Comparison of ENCODE assay signal across 1 cellular context in the genomic region with DNA sequence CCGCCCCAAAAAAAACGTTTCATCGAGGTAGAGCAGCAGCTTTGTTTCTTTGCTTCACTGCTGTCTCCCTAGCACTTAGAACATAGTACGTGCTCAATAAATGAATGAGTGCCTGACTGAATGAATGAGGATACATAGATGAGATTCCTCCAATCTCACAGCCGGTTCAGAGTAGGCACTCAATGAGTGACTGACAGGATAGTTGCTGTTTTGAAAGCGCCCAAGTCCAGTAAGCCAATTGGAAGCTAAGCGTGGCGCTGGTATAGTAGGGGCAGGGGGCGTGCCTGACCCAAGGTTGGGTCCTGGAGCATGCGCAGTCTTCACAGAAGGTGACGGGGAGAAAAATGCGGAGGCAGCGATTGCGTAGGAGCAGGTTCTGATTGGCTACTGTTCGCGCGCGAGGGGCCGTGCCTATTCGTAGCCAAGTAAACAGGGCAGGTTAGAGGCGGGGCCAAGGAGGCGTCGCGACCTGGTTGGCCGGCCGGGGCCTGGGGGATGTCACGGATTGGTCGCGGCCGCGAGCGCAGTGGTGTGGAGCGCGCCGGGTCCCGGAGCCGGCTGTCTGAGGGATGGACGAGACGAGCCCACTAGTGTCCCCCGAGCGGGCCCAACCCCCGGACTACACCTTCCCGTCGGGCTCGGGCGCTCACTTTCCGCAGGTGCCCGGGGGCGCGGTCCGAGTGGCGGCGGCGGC.
TF ChIP-seq lines count a peak whose summit lies in the region.

A gene (plus strand): TSS at position 498 of the 694 bp plus-strand sequence. CDS start 72 bp downstream, at position 570.

TF ChIP-seq in HepG2, 621 proteins besides CTCF, POLR2A, EP300 and RAD21 (continued from another document and continues in another):
- TF ChIP-seq, protein P1, sequence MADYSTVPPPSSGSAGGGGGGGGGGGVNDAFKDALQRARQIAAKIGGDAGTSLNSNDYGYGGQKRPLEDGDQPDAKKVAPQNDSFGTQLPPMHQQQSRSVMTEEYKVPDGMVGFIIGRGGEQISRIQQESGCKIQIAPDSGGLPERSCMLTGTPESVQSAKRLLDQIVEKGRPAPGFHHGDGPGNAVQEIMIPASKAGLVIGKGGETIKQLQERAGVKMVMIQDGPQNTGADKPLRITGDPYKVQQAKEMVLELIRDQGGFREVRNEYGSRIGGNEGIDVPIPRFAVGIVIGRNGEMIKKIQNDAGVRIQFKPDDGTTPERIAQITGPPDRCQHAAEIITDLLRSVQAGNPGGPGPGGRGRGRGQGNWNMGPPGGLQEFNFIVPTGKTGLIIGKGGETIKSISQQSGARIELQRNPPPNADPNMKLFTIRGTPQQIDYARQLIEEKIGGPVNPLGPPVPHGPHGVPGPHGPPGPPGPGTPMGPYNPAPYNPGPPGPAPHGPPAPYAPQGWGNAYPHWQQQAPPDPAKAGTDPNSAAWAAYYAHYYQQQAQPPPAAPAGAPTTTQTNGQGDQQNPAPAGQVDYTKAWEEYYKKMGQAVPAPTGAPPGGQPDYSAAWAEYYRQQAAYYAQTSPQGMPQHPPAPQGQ (CRISPR knock-in tag; IDR thresholded peaks at IDR 0.05; ENCODE audit: borderline replicate concordance) = no peak
- TF ChIP-seq ZSCAN9 (CRISPR knock-in tag; IDR thresholded peaks at IDR 0.05; ENCODE audit: borderline replicate concordance) (peak; percentile 32; the same call in 1 of the 2 replicates), ZNF713 (CRISPR knock-in tag; IDR thresholded peaks at IDR 0.05) (no peak), RFX5 (IDR thresholded peaks at IDR 0.05; ENCODE audit: low read depth, low read length) (peak; percentile 89), FOXP1 (IDR thresholded peaks at IDR 0.05) (peak; percentile 65; the same call in 1 of the 2 replicates), FOXP1 (CRISPR knock-in tag; IDR thresholded peaks at IDR 0.05) (0 out of 2 replicates have a peak, but pooled peaks have one; percentile 33), ZNF367 (CRISPR knock-in tag; IDR thresholded peaks at IDR 0.05; ENCODE audit: borderline replicate concordance) (no peak), RFXANK (CRISPR knock-in tag; IDR thresholded peaks at IDR 0.05) (peak; percentile 87; the same call in 1 of the 2 replicates), JDP2 (CRISPR knock-in tag; IDR thresholded peaks at IDR 0.05; ENCODE audit: borderline replicate concordance) (no peak), SP4 (CRISPR knock-in tag; IDR thresholded peaks at IDR 0.05) (peak; percentile 80), NFYC (CRISPR knock-in tag; IDR thresholded peaks at IDR 0.05) (peak; percentile 92), ZBTB8A (CRISPR knock-in tag; IDR thresholded peaks at IDR 0.05; ENCODE audit: borderline replicate concordance, low read depth) (no peak), ZNF224 (CRISPR knock-in tag; IDR thresholded peaks at IDR 0.05) (no peak), ZNF557 (CRISPR knock-in tag; IDR thresholded peaks at IDR 0.05) (no peak), CCDC6 (CRISPR knock-in tag; IDR thresholded peaks at IDR 0.05) (no peak), FOXK1 (CRISPR knock-in tag; IDR thresholded peaks at IDR 0.05; ENCODE audit: borderline replicate concordance, low read depth) (peak; percentile 96), ZNF614 (CRISPR knock-in tag; IDR thresholded peaks at IDR 0.05; ENCODE audit: borderline replicate concordance) (peak; percentile 66; the same call in 1 of the 2 replicates), ZNF34 (CRISPR knock-in tag; IDR thresholded peaks at IDR 0.05; ENCODE audit: borderline replicate concordance) (no peak), ZFP37 (CRISPR knock-in tag; IDR thresholded peaks at IDR 0.05; ENCODE audit: borderline replicate concordance) (no peak), TBP (CRISPR knock-in tag; IDR thresholded peaks at IDR 0.05) (no peak), KAT8 (CRISPR knock-in tag; IDR thresholded peaks at IDR 0.05) (peak; percentile 75; the same call in 1 of the 2 replicates), CBX5 (CRISPR knock-in tag; IDR thresholded peaks at IDR 0.05; ENCODE audit: borderline replicate concordance) (no peak; the same call in 1 of the 2 replicates), CHD4 (IDR thresholded peaks at IDR 0.05; ENCODE audit: borderline replicate concordance, low read length) (peak; percentile 46; the same call in 1 of the 2 replicates), DNMT3B (CRISPR knock-in tag; conservative IDR thresholded peaks at IDR 0.05) (peak; percentile 51; the same call in 1 of the 2 replicates), ARHGAP35 (CRISPR knock-in tag; IDR thresholded peaks at IDR 0.05; ENCODE audit: borderline replicate concordance) (no peak), ZFP36 (IDR thresholded peaks at IDR 0.05; ENCODE audit: borderline replicate concordance, low read depth, low read length, partially characterized antibody) (no peak), HHEX (CRISPR knock-in tag; IDR thresholded peaks at IDR 0.05) (no peak; the same call in 1 of the 2 replicates), ZNF772 (CRISPR knock-in tag; IDR thresholded peaks at IDR 0.05) (peak; percentile 12; the same call in 1 of the 2 replicates), ATF1 (CRISPR knock-in tag; IDR thresholded peaks at IDR 0.05) (peak; percentile 45; the same call in 1 of the 2 replicates), KDM3A (CRISPR knock-in tag; IDR thresholded peaks at IDR 0.05; ENCODE audit: low read depth) (0 out of 2 replicates have a peak, but pooled peaks have one; percentile 35), ZMYM3 (CRISPR knock-in tag; IDR thresholded peaks at IDR 0.05) (peak; percentile 98), MED8 (CRISPR knock-in tag; IDR thresholded peaks at IDR 0.05; ENCODE audit: insufficient replicate concordance) (no peak), ELF1 (CRISPR knock-in tag; IDR thresholded peaks at IDR 0.05) (peak; percentile 58), ZNF703 (CRISPR knock-in tag; IDR thresholded peaks at IDR 0.05; ENCODE audit: borderline replicate concordance) (no peak), BORCS8-MEF2B (CRISPR knock-in tag; IDR thresholded peaks at IDR 0.05) (peak; percentile 15; the same call in 1 of the 2 replicates), SRY (CRISPR knock-in tag; IDR thresholded peaks at IDR 0.05) (peak; percentile 15; the same call in 1 of the 2 replicates), HOXA9 (CRISPR knock-in tag; IDR thresholded peaks at IDR 0.05; ENCODE audit: borderline replicate concordance) (no peak)
- TF ChIP-seq, protein P2, sequence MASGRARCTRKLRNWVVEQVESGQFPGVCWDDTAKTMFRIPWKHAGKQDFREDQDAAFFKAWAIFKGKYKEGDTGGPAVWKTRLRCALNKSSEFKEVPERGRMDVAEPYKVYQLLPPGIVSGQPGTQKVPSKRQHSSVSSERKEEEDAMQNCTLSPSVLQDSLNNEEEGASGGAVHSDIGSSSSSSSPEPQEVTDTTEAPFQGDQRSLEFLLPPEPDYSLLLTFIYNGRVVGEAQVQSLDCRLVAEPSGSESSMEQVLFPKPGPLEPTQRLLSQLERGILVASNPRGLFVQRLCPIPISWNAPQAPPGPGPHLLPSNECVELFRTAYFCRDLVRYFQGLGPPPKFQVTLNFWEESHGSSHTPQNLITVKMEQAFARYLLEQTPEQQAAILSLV (CRISPR knock-in tag; IDR thresholded peaks at IDR 0.05; ENCODE audit: borderline replicate concordance) = 0 out of 2 replicates have a peak, but pooled peaks have one; percentile 41
- TF ChIP-seq, protein P3, sequence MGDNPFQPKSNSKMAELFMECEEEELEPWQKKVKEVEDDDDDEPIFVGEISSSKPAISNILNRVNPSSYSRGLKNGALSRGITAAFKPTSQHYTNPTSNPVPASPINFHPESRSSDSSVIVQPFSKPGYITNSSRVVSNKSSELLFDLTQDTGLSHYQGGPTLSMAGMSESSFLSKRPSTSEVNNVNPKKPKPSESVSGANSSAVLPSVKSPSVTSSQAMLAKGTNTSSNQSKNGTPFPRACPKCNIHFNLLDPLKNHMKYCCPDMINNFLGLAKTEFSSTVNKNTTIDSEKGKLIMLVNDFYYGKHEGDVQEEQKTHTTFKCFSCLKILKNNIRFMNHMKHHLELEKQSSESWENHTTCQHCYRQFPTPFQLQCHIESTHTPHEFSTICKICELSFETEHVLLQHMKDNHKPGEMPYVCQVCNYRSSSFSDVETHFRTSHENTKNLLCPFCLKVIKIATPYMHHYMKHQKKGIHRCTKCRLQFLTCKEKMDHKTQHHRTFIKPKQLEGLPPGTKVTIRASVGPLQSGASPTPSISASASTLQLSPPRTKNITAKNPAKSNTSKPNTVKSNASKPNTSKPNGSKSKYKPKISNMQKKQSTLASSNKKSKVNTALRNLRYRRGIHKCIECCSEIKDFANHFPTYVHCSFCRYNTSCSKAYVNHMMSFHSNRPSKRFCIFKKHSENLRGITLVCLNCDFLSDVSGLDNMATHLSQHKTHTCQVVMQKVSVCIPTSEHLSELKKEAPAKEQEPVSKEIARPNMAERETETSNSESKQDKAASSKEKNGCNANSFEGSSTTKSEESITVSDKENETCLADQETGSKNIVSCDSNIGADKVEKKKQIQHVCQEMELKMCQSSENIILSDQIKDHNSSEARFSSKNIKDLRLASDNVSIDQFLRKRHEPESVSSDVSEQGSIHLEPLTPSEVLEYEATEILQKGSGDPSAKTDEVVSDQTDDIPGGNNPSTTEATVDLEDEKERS (CRISPR knock-in tag; IDR thresholded peaks at IDR 0.05) = 0 out of 2 replicates have a peak, but pooled peaks have one; percentile 22
- TF ChIP-seq, protein P4, sequence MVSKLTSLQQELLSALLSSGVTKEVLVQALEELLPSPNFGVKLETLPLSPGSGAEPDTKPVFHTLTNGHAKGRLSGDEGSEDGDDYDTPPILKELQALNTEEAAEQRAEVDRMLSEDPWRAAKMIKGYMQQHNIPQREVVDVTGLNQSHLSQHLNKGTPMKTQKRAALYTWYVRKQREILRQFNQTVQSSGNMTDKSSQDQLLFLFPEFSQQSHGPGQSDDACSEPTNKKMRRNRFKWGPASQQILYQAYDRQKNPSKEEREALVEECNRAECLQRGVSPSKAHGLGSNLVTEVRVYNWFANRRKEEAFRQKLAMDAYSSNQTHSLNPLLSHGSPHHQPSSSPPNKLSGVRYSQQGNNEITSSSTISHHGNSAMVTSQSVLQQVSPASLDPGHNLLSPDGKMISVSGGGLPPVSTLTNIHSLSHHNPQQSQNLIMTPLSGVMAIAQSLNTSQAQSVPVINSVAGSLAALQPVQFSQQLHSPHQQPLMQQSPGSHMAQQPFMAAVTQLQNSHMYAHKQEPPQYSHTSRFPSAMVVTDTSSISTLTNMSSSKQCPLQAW (CRISPR knock-in tag; IDR thresholded peaks at IDR 0.05) = no peak; the same call in 1 of the 2 replicates
- TF ChIP-seq, protein P5, sequence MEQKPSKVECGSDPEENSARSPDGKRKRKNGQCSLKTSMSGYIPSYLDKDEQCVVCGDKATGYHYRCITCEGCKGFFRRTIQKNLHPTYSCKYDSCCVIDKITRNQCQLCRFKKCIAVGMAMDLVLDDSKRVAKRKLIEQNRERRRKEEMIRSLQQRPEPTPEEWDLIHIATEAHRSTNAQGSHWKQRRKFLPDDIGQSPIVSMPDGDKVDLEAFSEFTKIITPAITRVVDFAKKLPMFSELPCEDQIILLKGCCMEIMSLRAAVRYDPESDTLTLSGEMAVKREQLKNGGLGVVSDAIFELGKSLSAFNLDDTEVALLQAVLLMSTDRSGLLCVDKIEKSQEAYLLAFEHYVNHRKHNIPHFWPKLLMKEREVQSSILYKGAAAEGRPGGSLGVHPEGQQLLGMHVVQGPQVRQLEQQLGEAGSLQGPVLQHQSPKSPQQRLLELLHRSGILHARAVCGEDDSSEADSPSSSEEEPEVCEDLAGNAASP (CRISPR knock-in tag; IDR thresholded peaks at IDR 0.05; ENCODE audit: borderline replicate concordance) = peak; percentile 20; the same call in 1 of the 2 replicates
- TF ChIP-seq, protein P6, sequence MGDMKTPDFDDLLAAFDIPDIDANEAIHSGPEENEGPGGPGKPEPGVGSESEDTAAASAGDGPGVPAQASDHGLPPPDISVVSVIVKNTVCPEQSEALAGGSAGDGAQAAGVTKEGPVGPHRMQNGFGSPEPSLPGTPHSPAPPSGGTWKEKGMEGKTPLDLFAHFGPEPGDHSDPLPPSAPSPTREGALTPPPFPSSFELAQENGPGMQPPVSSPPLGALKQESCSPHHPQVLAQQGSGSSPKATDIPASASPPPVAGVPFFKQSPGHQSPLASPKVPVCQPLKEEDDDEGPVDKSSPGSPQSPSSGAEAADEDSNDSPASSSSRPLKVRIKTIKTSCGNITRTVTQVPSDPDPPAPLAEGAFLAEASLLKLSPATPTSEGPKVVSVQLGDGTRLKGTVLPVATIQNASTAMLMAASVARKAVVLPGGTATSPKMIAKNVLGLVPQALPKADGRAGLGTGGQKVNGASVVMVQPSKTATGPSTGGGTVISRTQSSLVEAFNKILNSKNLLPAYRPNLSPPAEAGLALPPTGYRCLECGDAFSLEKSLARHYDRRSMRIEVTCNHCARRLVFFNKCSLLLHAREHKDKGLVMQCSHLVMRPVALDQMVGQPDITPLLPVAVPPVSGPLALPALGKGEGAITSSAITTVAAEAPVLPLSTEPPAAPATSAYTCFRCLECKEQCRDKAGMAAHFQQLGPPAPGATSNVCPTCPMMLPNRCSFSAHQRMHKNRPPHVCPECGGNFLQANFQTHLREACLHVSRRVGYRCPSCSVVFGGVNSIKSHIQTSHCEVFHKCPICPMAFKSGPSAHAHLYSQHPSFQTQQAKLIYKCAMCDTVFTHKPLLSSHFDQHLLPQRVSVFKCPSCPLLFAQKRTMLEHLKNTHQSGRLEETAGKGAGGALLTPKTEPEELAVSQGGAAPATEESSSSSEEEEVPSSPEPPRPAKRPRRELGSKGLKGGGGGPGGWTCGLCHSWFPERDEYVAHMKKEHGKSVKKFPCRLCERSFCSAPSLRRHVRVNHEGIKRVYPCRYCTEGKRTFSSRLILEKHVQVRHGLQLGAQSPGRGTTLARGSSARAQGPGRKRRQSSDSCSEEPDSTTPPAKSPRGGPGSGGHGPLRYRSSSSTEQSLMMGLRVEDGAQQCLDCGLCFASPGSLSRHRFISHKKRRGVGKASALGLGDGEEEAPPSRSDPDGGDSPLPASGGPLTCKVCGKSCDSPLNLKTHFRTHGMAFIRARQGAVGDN (CRISPR knock-in tag; IDR thresholded peaks at IDR 0.05) = peak; percentile 73
- TF ChIP-seq, protein P7, sequence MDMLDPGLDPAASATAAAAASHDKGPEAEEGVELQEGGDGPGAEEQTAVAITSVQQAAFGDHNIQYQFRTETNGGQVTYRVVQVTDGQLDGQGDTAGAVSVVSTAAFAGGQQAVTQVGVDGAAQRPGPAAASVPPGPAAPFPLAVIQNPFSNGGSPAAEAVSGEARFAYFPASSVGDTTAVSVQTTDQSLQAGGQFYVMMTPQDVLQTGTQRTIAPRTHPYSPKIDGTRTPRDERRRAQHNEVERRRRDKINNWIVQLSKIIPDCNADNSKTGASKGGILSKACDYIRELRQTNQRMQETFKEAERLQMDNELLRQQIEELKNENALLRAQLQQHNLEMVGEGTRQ (IDR thresholded peaks at IDR 0.05; ENCODE audit: low read depth, low read length) = no peak
- TF ChIP-seq, protein P7 (CRISPR knock-in tag; IDR thresholded peaks at IDR 0.05; ENCODE audit: borderline replicate concordance) = no peak
- TF ChIP-seq, protein P8, sequence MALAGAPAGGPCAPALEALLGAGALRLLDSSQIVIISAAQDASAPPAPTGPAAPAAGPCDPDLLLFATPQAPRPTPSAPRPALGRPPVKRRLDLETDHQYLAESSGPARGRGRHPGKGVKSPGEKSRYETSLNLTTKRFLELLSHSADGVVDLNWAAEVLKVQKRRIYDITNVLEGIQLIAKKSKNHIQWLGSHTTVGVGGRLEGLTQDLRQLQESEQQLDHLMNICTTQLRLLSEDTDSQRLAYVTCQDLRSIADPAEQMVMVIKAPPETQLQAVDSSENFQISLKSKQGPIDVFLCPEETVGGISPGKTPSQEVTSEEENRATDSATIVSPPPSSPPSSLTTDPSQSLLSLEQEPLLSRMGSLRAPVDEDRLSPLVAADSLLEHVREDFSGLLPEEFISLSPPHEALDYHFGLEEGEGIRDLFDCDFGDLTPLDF (CRISPR knock-in tag; IDR thresholded peaks at IDR 0.05) = peak; percentile 55; the same call in 1 of the 2 replicates
